Comparison of ENCODE assay signal across 9 cellular contexts in genomic region chr2:219289537-219290361, GRCh38. TPM values are rescaled to one million over a fixed set of nuclear protein-coding genes. Genes with fewer than 3 reads are reported as not detected.
DNase-seq lines count a peak whose midpoint lies in the region; ATAC-seq, FAIRE-seq and TF ChIP-seq lines count a peak whose summit lies in the region.
"Had no signal": no experiment of that assay in that cellular context is flagged by ENCODE, and none has a peak within 500 bp of the region (broad histone marks: within the 10 kb centered on the region; RNA-seq: fewer than 3 reads in every experiment).

No MANE protein-coding gene starts in this region.

- H2AFZ ChIP-seq in astrocyte (ENCODE audit: low read depth, low read length) = peak overlapping the region; percentile 29

- CTCF ChIA-PET in HEK293 (lab: Yijun Ruan, JAX) = interaction anchor here (0.5 to 0.7 kb wide), 3 partner anchors 12 to 232 kb away, joined by 3 read pairs; no protein-coding TSS in a partner anchor

- H4K20me1 ChIP-seq in astrocyte (ENCODE audit: insufficient read depth, low read length) = no peaks in the 10 kb centered on the region

- H3K4me1 Mint-ChIP-seq in astrocyte (ENCODE audit: low read depth, unreplicated experiment) = peaks cover 15% of the 10 kb centered on the region

- H3K79me2 ChIP-seq in astrocyte (ENCODE audit: insufficient read depth, low read length) = no peaks in the 10 kb centered on the region

- peaks cover 0 to 18% of the 10 kb centered on the region in 2 experiments; a peak in 1 of 3 replicates for H3K36me3 ChIP-seq in HEK293 (ENCODE audit: control insufficient read depth in 2 of 2, insufficient read depth in 1 of 2, low read length in 2 of 2)
- peaks cover 2% of the 10 kb centered on the region for H3K36me3 ChIP-seq in astrocyte (ENCODE audit: insufficient read depth, low read length)

- H3K4me3 ChIP-seq in HEK293 (ENCODE audit: low read depth, low read length) = no peak overlapping the region
- H3K4me3 ChIP-seq in astrocyte (ENCODE audit: insufficient read depth, low read depth, low read length) = no peak overlapping the region
- H3K4me3 ChIP-seq in right cardiac atrium (ENCODE audit: low read length) = no peak overlapping the region

- no peaks in the 10 kb centered on the region for H3K9me3 Mint-ChIP-seq in astrocyte (ENCODE audit: unreplicated experiment)

- H3K9me3 ChIP-seq in HEK293 (ENCODE audit: control insufficient read depth, insufficient read depth, low read depth, low read length) (no peaks in the 10 kb centered on the region), astrocyte (ENCODE audit: insufficient read depth, low read depth, low read length) (no peaks in the 10 kb centered on the region), right cardiac atrium (ENCODE audit: control insufficient read depth, low read length) (no peaks in the 10 kb centered on the region)

- WGBS in right cardiac atrium = 36% methylated on average over 16 of the region's 16 CpGs

- H3K27ac ChIP-seq in HEK293 (ENCODE audit: extremely low read depth, low read depth, low read length) (no peak overlapping the region), astrocyte (ENCODE audit: low read depth, low read length) (peak overlapping the region; percentile 17), right cardiac atrium (ENCODE audit: low read length) (peak overlapping the region; percentile 20)

- H3K27me3 Mint-ChIP-seq in astrocyte (ENCODE audit: low read depth, unreplicated experiment) = peaks cover 2% of the 10 kb centered on the region

- POLR2A ChIA-PET in HEK293 (lab: Yijun Ruan, JAX) = no interaction called here

- H3K9ac ChIP-seq in astrocyte (ENCODE audit: low read length) = no peak overlapping the region

- no peak overlapping the region for H3K4me3 Mint-ChIP-seq in astrocyte (ENCODE audit: unreplicated experiment)

- TF ChIP-seq CTCF in HEK293 (tag by site-specific recombination; IDR thresholded peaks at IDR 0.05) (no peak), astrocyte (IDR thresholded peaks at IDR 0.05; ENCODE audit: insufficient read depth, low read depth, low read length) (no peak)

- FAIRE-seq in astrocyte (lab: Jason Lieb, UNC) = no peak

- H3K4me1 ChIP-seq in HEK293 (ENCODE audit: control insufficient read depth, insufficient read depth, low read length) (no peaks in the 10 kb centered on the region; the same call in 1 of the 2 replicates), astrocyte (ENCODE audit: insufficient read depth, low read length) (peaks cover 25% of the 10 kb centered on the region), right cardiac atrium (ENCODE audit: control insufficient read depth, insufficient read depth, low read length) (no peaks in the 10 kb centered on the region)

- peaks cover 13% of the 10 kb centered on the region for H3K36me3 Mint-ChIP-seq in astrocyte (ENCODE audit: low read depth, unreplicated experiment)

- ATAC-seq in right cardiac atrium = peak; percentile 72 to 76
- no peak for ATAC-seq in HG03097 (IDR thresholded peaks at IDR 0.05; ENCODE audit: low FRiP score, unreplicated experiment)
- no peak for ATAC-seq in GM19395 (IDR thresholded peaks at IDR 0.05; ENCODE audit: unreplicated experiment)
- no peak for ATAC-seq in HG03439 (IDR thresholded peaks at IDR 0.05; ENCODE audit: unreplicated experiment)

- H3K4me2 ChIP-seq in astrocyte (ENCODE audit: low read length) = peak overlapping the region; percentile 64

- H3K27me3 ChIP-seq in astrocyte (ENCODE audit: insufficient read depth, low read length) (no peaks in the 10 kb centered on the region), right cardiac atrium (ENCODE audit: control insufficient read depth, insufficient read depth) (no peaks in the 10 kb centered on the region)

- H3K27ac Mint-ChIP-seq in astrocyte (ENCODE audit: unreplicated experiment) = no peak overlapping the region

- intact Hi-C loops in right cardiac atrium (cut with DNase I) = loop anchor here in 3 of 4 donors (5.0 to 10.0 kb wide), 3 partner anchors 45 to 125 kb away; partner anchors contain the start of genes GLB1L (in 1 of the 3), NHEJ1 (in 1 of the 3) and STK16 (in 1 of the 3)

- DNase-seq in astrocyte (ENCODE audit: low read depth) = peak; percentile 91
- DNase-seq in right cardiac atrium = peak; percentile 83 to 93 (median 92)
- peak; percentile 78 for DNase-seq in stromal cell of bone marrow (ENCODE audit: low read depth)
- DNase-seq in SKM-1 treated with dmso at 0.1 percent for 144 hours (lab: John Stamatoyannopoulos, UW; ENCODE audit: unreplicated experiment) = no peak

TF ChIP-seq in HEK293, 187 proteins besides CTCF, POLR2A, EP300 and RAD21:
- peak; percentile 77 for TF ChIP-seq EGR2 (tag by site-specific recombination; IDR thresholded peaks at IDR 0.05; ENCODE audit: low read depth)
- TF ChIP-seq, protein P1, sequence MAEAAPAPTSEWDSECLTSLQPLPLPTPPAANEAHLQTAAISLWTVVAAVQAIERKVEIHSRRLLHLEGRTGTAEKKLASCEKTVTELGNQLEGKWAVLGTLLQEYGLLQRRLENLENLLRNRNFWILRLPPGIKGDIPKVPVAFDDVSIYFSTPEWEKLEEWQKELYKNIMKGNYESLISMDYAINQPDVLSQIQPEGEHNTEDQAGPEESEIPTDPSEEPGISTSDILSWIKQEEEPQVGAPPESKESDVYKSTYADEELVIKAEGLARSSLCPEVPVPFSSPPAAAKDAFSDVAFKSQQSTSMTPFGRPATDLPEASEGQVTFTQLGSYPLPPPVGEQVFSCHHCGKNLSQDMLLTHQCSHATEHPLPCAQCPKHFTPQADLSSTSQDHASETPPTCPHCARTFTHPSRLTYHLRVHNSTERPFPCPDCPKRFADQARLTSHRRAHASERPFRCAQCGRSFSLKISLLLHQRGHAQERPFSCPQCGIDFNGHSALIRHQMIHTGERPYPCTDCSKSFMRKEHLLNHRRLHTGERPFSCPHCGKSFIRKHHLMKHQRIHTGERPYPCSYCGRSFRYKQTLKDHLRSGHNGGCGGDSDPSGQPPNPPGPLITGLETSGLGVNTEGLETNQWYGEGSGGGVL (tag by site-specific recombination; IDR thresholded peaks at IDR 0.05) = no peak
- TF ChIP-seq KLF1 (tag by site-specific recombination; IDR thresholded peaks at IDR 0.05) = peak; percentile 74
- peak; percentile 69 for TF ChIP-seq PRDM10 (tag by site-specific recombination; IDR thresholded peaks at IDR 0.05)
- peak; percentile 90 for TF ChIP-seq ZFHX2 (tag by site-specific recombination; conservative IDR thresholded peaks at IDR 0.05)

RNA-seq across cellular contexts. Expression of gene DNAJB2, which starts 10.6 kb away (rescaled TPM):
- total RNA-seq in astrocyte (49.7 and 53.9 TPM in 2 replicates), right cardiac atrium (10 to 100 TPM; 43.9 to 78.7 (median 65.8) TPM)
- polyA plus RNA-seq in right cardiac atrium = 57.5 TPM

RNA-seq across cellular contexts. Expression of gene PTPRN, which starts 19.5 kb away (rescaled TPM):
- total RNA-seq in astrocyte (76.6 and 88.2 TPM in 2 replicates), right cardiac atrium (under 1 TPM in 1 of 4 donors, not detected in 3; 0.25 TPM)
- 0.41 TPM for polyA plus RNA-seq in right cardiac atrium

RNA-seq across cellular contexts. Expression of gene TUBA4A, which starts 36.0 kb away (rescaled TPM):
- total RNA-seq in astrocyte (18.0 and 19.7 TPM in 2 replicates), right cardiac atrium (10 to 100 TPM; 27.6 to 88.6 (median 64.3) TPM)
- polyA plus RNA-seq in right cardiac atrium = 131 TPM

RNA-seq across cellular contexts. Expression of gene TUBA4B, which starts 36.7 kb away (rescaled TPM):
- total RNA-seq in astrocyte (not detected in 2 replicates), right cardiac atrium (not detected)
- not detected for polyA plus RNA-seq in right cardiac atrium
- total RNA-seq: activated CD8-positive, alpha-beta memory T cell treated with anti-CD3 and anti-CD28 coated beads for 36 hours had no signal

RNA-seq across cellular contexts. Expression of gene RESP18, which starts 42.8 kb away (rescaled TPM):
- total RNA-seq in astrocyte (not detected in 2 replicates), right cardiac atrium (not detected)
- polyA plus RNA-seq in right cardiac atrium = not detected
- total RNA-seq: activated CD8-positive, alpha-beta memory T cell treated with anti-CD3 and anti-CD28 coated beads for 36 hours had no signal

Comparison
In these comparisons a context has a peak if more than half of its experiments do, and no peak if none do; other contexts are left out.
1. ATAC-seq: peak in right cardiac atrium (2 of 2); none in HG03097 (single experiment), GM19395 (single experiment) and HG03439 (single experiment).
2. RNA of gene PTPRN, which starts 19.5 kb away (total RNA-seq): 76.6 to 88.2 TPM in astrocyte; 0.25 TPM in right cardiac atrium; every median in the first group is over 10 times any median in the second.